ENCODE assay signal across 10 cellular contexts in the genomic region with DNA sequence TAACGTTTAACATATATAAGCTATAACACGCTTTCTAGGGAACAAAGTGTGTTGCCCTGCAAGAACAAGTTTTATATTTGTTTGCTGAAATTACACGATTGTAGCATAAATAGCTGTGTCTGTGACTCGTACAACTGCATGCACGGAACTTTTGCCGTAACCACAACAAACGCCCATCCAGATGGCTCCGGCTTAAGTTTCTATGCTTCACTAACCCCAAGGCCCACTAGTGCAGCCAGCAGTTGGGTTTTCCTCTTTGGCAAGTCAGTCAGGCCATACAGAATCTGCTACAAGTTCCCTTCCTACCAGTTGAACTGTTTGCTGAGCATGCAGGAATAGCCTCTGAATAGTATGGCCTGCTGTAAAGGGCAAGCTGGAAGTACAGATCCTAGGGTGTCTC. TPM values are rescaled to one million over a fixed set of nuclear protein-coding genes. Genes with fewer than 3 reads are reported as not detected.
DNase-seq lines count a peak whose midpoint lies in the region; ATAC-seq lines count a peak whose summit lies in the region.
"Had no signal": no experiment of that assay in that cellular context is flagged by ENCODE, and none has a peak within 500 bp of the region (broad histone marks: within the 10 kb centered on the region; RNA-seq: fewer than 3 reads in every experiment).

No MANE protein-coding gene starts in this region.

- DNase-seq in DMS79 treated with DMSO at 0.1 percent for 48 hours (lab: John Stamatoyannopoulos, UW) (peak; percentile 10), RPMI7951 (ENCODE audit: low read depth) (peak; percentile 86), left kidney (ENCODE audit: low read depth, low spot score) (peak; percentile 89), EL (no peak), NCI-H748 (lab: John Stamatoyannopoulos, UW; ENCODE audit: unreplicated experiment) (no peak)
- DNase-seq: erythroblast, upper lobe of left lung had no signal

- peak; percentile 32 for ATAC-seq in HG02678 (IDR thresholded peaks at IDR 0.05; ENCODE audit: unreplicated experiment)
- no peak for ATAC-seq in HG03196 (IDR thresholded peaks at IDR 0.05; ENCODE audit: unreplicated experiment)
- no peak for ATAC-seq in GM21515 (IDR thresholded peaks at IDR 0.05; ENCODE audit: unreplicated experiment)

RNA-seq across cellular contexts. Expression of a gene that starts 12.1 kb away (rescaled TPM):
- total RNA-seq in RPMI7951 (2014; rRNA removed; shearing (Covaris generic)), result 64.2 and 86.6 TPM in 2 replicates

Comparison
In these comparisons a context has a peak if more than half of its experiments do, and no peak if none do; other contexts are left out.
1. DNase-seq: peak in DMS79 treated with DMSO at 0.1 percent for 48 hours (single experiment), RPMI7951 (single experiment) and left kidney (single experiment); none in EL (single experiment) and NCI-H748 (single experiment).